ENCODE assay signal across 8 cellular contexts in the genomic region with DNA sequence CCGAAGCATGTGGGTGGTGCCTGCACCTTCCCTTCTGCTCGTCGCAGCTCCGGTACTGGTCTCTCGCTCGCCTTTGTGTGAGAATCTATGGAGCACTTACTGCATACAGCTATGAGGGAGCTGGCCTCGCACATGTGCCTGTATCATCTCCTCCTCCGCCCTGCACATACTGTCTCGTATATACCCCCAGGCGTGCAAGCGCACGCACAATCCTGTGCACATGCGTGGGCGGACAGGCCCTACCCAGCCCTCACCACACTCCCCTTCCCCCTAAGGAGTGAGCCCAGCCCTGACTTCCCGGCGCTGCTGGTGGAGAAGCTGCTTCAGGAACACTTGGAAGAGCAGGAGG. TPM values are rescaled to one million over a fixed set of nuclear protein-coding genes. Genes with fewer than 3 reads are reported as not detected.
DNase-seq lines count a peak whose midpoint lies in the region; ATAC-seq and TF ChIP-seq lines count a peak whose summit lies in the region.

No MANE protein-coding gene starts in this region.

- no peaks in the 10 kb centered on the region for H3K27me3 ChIP-seq in CD4-positive, alpha-beta T cell (ENCODE audit: control insufficient read depth, insufficient read depth, low read length)
- H3K27me3 ChIP-seq in IMR-90 (ENCODE audit: control insufficient read depth, insufficient read depth, low read length) (no peaks in the 10 kb centered on the region), dorsolateral prefrontal cortex (no peaks in the 10 kb centered on the region), osteoblast (ENCODE audit: insufficient read depth, low read length) (no peaks in the 10 kb centered on the region)

- H3K27ac ChIP-seq in CD4-positive, alpha-beta T cell (ENCODE audit: low read depth, low read length): no peak overlapping the region
- no peak overlapping the region for H3K27ac ChIP-seq in IMR-90 (ENCODE audit: insufficient read depth, low read length)
- peak overlapping the region in 41 of 59 donors; percentile 9 to 95 (median 67) for H3K27ac ChIP-seq in dorsolateral prefrontal cortex
- no peak overlapping the region for H3K27ac ChIP-seq in osteoblast (ENCODE audit: low read depth, low read length)

- intact Hi-C loops in CD4-positive, alpha-beta T cell (cut with DNase I, micrococcal nuclease): loop anchor here (1.0 to 2.0 kb wide), 3 partner anchors 49 to 249 kb away; no protein-coding TSS in a partner anchor
- intact Hi-C loops in IMR-90 (cut with micrococcal nuclease) (no loop called here), dorsolateral prefrontal cortex (cut with DNase I) (loop anchor here (5.0 kb wide), 1 partner anchor 49 kb away; no protein-coding TSS in a partner anchor)

- CTCF ChIA-PET in CD4-positive, alpha-beta T cell (lab: Charles Lee): interaction anchor here (1.8 kb wide), 1 partner anchor 9 kb away, joined by 9 read pairs; the partner anchor contains the start of gene PIK3R2
- CTCF ChIA-PET in IMR-90 (lab: Yijun Ruan, JAX): no interaction called here

- POLR2A ChIA-PET in CD4-positive, alpha-beta T cell (lab: Charles Lee): interaction anchor here (1.0 to 1.5 kb wide), 3 partner anchors 10 to 71 kb away, joined by 3 to 5 read pairs (median 3); no protein-coding TSS in a partner anchor
- POLR2A ChIA-PET in IMR-90 (lab: Charles Lee; ENCODE audit: unreplicated experiment): no interaction called here

- peak overlapping the region; percentile 67 for H3K4me2 ChIP-seq in IMR-90 (ENCODE audit: low read depth, low read length)
- H3K4me2 ChIP-seq in osteoblast (ENCODE audit: insufficient read depth, low read length): peak overlapping the region; percentile 88

- no peak overlapping the region for H3K9ac ChIP-seq in IMR-90 (ENCODE audit: low read depth, low read length)

- no peak overlapping the region for H3K4me3 ChIP-seq in IMR-90 (ENCODE audit: insufficient read depth, low read depth, low read length)
- peak overlapping the region in 56 of 59 donors; percentile 12 to 67 (median 50) for H3K4me3 ChIP-seq in dorsolateral prefrontal cortex
- H3K4me3 ChIP-seq in osteoblast (ENCODE audit: insufficient read depth, low read length): peak overlapping the region; percentile 56

- no peak overlapping the region for H3K23ac ChIP-seq in IMR-90 (ENCODE audit: low read depth, low read length)

- no peak overlapping the region for H3K18ac ChIP-seq in IMR-90 (ENCODE audit: low read depth, low read length)

- peaks cover 23% of the 10 kb centered on the region for H3K36me3 Mint-ChIP-seq in CD4-positive, alpha-beta T cell (ENCODE audit: low read depth)

- no peak overlapping the region for H4K5ac ChIP-seq in IMR-90 (ENCODE audit: low read depth, low read length)

- H3K9me3 ChIP-seq in CD4-positive, alpha-beta T cell (ENCODE audit: control insufficient read depth, low read length): no peaks in the 10 kb centered on the region
- no peaks in the 10 kb centered on the region for H3K9me3 ChIP-seq in IMR-90 (ENCODE audit: control insufficient read depth, insufficient read depth, low read length)
- H3K9me3 ChIP-seq in osteoblast (ENCODE audit: low read depth, low read length): no peaks in the 10 kb centered on the region

- H2BK20ac ChIP-seq in IMR-90 (ENCODE audit: low read depth, low read length): no peak overlapping the region

- no peak overlapping the region for H3K27ac Mint-ChIP-seq in CD4-positive, alpha-beta T cell

- peak overlapping the region; percentile 35; the same call in 1 of the 2 replicates for H2AK5ac ChIP-seq in IMR-90 (ENCODE audit: low read depth, low read length)

- H3K79me2 ChIP-seq in osteoblast (ENCODE audit: insufficient read depth, low read length): peaks cover 4% of the 10 kb centered on the region

- TF ChIP-seq RAD21 in IMR-90 (IDR thresholded peaks at IDR 0.05; ENCODE audit: low read length): no peak

- no peak overlapping the region for H2BK120ac ChIP-seq in IMR-90 (ENCODE audit: low read depth, low read length)

- H3K4me1 Mint-ChIP-seq in CD4-positive, alpha-beta T cell (ENCODE audit: low read depth): peaks cover 8% of the 10 kb centered on the region

- BruUV-seq in IMR-90 (replicated peaks; lab: Mats Ljungman, UMichigan): no TSS peak

- H3K9me3 Mint-ChIP-seq in CD4-positive, alpha-beta T cell: no peaks in the 10 kb centered on the region

- 94% methylated on average over 7 of the region's 16 CpGs; no CpG with 5 or more reads in 1 of the 2 experiments for WGBS in IMR-90 (ENCODE audit: extremely low coverage in 2 of 2, insufficient read length in 1 of 2), 2 experiments

- no peak overlapping the region for H3K56ac ChIP-seq in IMR-90 (ENCODE audit: extremely low read depth, insufficient read depth, low read length)

- H2BK15ac ChIP-seq in IMR-90 (ENCODE audit: low read depth, low read length): no peak overlapping the region

- H3K36me3 ChIP-seq in IMR-90 (ENCODE audit: control insufficient read depth, insufficient read depth, low read length) (peaks cover 38% of the 10 kb centered on the region), osteoblast (ENCODE audit: insufficient read depth, low read length) (peaks cover 33% of the 10 kb centered on the region)

- no peak overlapping the region for H2BK5ac ChIP-seq in IMR-90 (ENCODE audit: low read depth, low read length, poor library complexity, severe bottlenecking)

- no peaks in the 10 kb centered on the region for H3K27me3 Mint-ChIP-seq in CD4-positive, alpha-beta T cell

- peak; percentile 28 for TF ChIP-seq CTCF in CD4-positive, alpha-beta T cell (IDR thresholded peaks at IDR 0.05)
- no peak for TF ChIP-seq CTCF in IMR-90 (conservative IDR thresholded peaks at IDR 0.05; ENCODE audit: low read depth, low read length)
- peak in 13 of 56 donors; percentile 2 to 37 (median 14) for TF ChIP-seq CTCF in dorsolateral prefrontal cortex (IDR thresholded peaks at IDR 0.05 in 54 of 56, conservative IDR thresholded peaks at IDR 0.05 in 2 of 56; ENCODE audit: low read depth in 1 of 56, partially characterized antibody in 56 of 56)
- no peak for TF ChIP-seq CTCF in osteoblast (IDR thresholded peaks at IDR 0.05; ENCODE audit: extremely low read depth, low read depth, low read length)

- dilution Hi-C loops in IMR-90 (cut with HindIII; ENCODE audit: low sequenced_read_pairs, unreplicated experiment): no loop called here

- ATAC-seq in CD4-positive, alpha-beta T cell (ENCODE audit: poor library complexity): no peak
- ATAC-seq in IMR-90 (ENCODE audit: low read depth) (no peak; the same call in 1 of the 2 replicates), GM18870 (IDR thresholded peaks at IDR 0.05; ENCODE audit: unreplicated experiment) (no peak)

- H4K8ac ChIP-seq in IMR-90 (ENCODE audit: low read depth in 2 of 2, low read length in 2 of 2): peak overlapping the region in 1 of 2 experiments; percentile 83; a peak in 1 of 4 replicates

- no peak for DNase-seq in CD4-positive, alpha-beta T cell
- DNase-seq in IMR-90 (no peak), dorsolateral prefrontal cortex (peak in 1 of 10 donors; percentile 38), osteoblast (ENCODE audit: insufficient read length, low spot score, missing footprints) (no peak), mucosa of gallbladder (ENCODE audit: low spot score) (no peak), SIG-M5 (lab: John Stamatoyannopoulos, UW) (no peak), AML-193 (lab: John Stamatoyannopoulos, UW) (no peak)

- H3K4me1 ChIP-seq in IMR-90 (ENCODE audit: control insufficient read depth, insufficient read depth, low read length) (peaks cover 12% of the 10 kb centered on the region), osteoblast (ENCODE audit: insufficient read depth, low read length) (peaks cover 15% of the 10 kb centered on the region)

- no peak overlapping the region for H3K4me3 Mint-ChIP-seq in CD4-positive, alpha-beta T cell

- H3K14ac ChIP-seq in IMR-90 (replicated peaks; ENCODE audit: low read depth, low read length): no peak overlapping the region

- peaks cover 4% of the 10 kb centered on the region for H4K20me1 ChIP-seq in IMR-90 (ENCODE audit: insufficient read depth, low read length)
- peaks cover 4% of the 10 kb centered on the region for H4K20me1 ChIP-seq in osteoblast (ENCODE audit: insufficient read depth, low read length)

- peaks cover 6 to 25% of the 10 kb centered on the region in 2 experiments for H3K79me1 ChIP-seq in IMR-90 (ENCODE audit: low read depth in 1 of 2, low read length in 2 of 2)

- H3K9me1 ChIP-seq in IMR-90 (ENCODE audit: insufficient read depth, low read length): peaks cover 5% of the 10 kb centered on the region

- no peak for TF ChIP-seq POLR2A in IMR-90 (IDR thresholded peaks at IDR 0.05; ENCODE audit: low read depth, low read length)

- in situ Hi-C loops in IMR-90 (cut with MboI; ENCODE audit: low sequenced_read_pairs): no loop called here

- peak overlapping the region; percentile 5 for H2AK9ac ChIP-seq in IMR-90 (replicated peaks; ENCODE audit: low read depth, low read length, poor library complexity)

- no peak overlapping the region for H4K91ac ChIP-seq in IMR-90 (ENCODE audit: insufficient read depth, low read depth, low read length)

- H3K4ac ChIP-seq in IMR-90 (ENCODE audit: low read depth, low read length): no peak overlapping the region

- peak overlapping the region; percentile 73 for H2AFZ ChIP-seq in IMR-90 (replicated peaks; ENCODE audit: low read length, poor library complexity)
- peak overlapping the region; percentile 54 for H2AFZ ChIP-seq in osteoblast (ENCODE audit: low read length)

RNA-seq across cellular contexts. Expression of gene PIK3R2, which starts 8.7 kb away (rescaled TPM):
- 1 to 10 TPM; 4.6 to 5.6 TPM for total RNA-seq in CD4-positive, alpha-beta T cell
- 8.9 and 12.2 TPM in 2 replicates for total RNA-seq in IMR-90 (2012; rRNA removed)
- 25.1 and 27.7 TPM in 2 replicates for polyA plus RNA-seq in IMR-90 (2012; rRNA removed)
- polyA plus RNA-seq in IMR-90 (2012; cell fraction: cytosol; rRNA removed): 2.4 and 27.9 TPM in 2 replicates
- polyA plus RNA-seq in IMR-90 (2012; cell fraction: nucleus; rRNA removed; ENCODE audit: low replicate concordance): 33.3 and 53.0 TPM in 2 replicates
- 10 to 100 TPM; 32.9 to 92.3 (median 63.4) TPM for total RNA-seq in dorsolateral prefrontal cortex
- 25.7 and 28.0 TPM in 2 replicates for total RNA-seq in osteoblast
- total RNA-seq in mucosa of gallbladder: 74.2 TPM

RNA-seq across cellular contexts. Expression of gene IFI30, which starts 11.9 kb away (rescaled TPM):
- total RNA-seq in CD4-positive, alpha-beta T cell: 10 to 100 TPM; 10.6 to 10.7 TPM
- total RNA-seq in IMR-90 (2012; rRNA removed): 1.1 and 2.3 TPM in 2 replicates
- 2.3 and 4.0 TPM in 2 replicates for polyA plus RNA-seq in IMR-90 (2012; rRNA removed)
- polyA plus RNA-seq in IMR-90 (2012; cell fraction: cytosol; rRNA removed): 3.1 TPM in 1 of 2 replicates, not detected in the other
- polyA plus RNA-seq in IMR-90 (2012; cell fraction: nucleus; rRNA removed; ENCODE audit: low replicate concordance): 1.6 and 2.1 TPM in 2 replicates
- 10 to 100 TPM in 35 of 120 experiments, 1 to 10 TPM in 68, under 1 TPM in 9, not detected in 8; 0.30 to 75.4 (median 7.3) TPM for total RNA-seq in dorsolateral prefrontal cortex
- total RNA-seq in osteoblast: 110 and 126 TPM in 2 replicates
- total RNA-seq in mucosa of gallbladder: 44.7 TPM

RNA-seq across cellular contexts. Expression of gene MPV17L2, which starts 31.4 kb away (rescaled TPM):
- total RNA-seq in CD4-positive, alpha-beta T cell: 1 to 10 TPM; 2.8 to 3.9 TPM
- total RNA-seq in IMR-90 (2012; rRNA removed) (7.2 TPM in 2 replicates), dorsolateral prefrontal cortex (10 to 100 TPM in 12 of 120 experiments, 1 to 10 TPM in 108; 3.8 to 12.2 (median 7.5) TPM), osteoblast (8.3 and 9.4 TPM in 2 replicates), mucosa of gallbladder (9.3 TPM)
- 19.5 and 22.5 TPM in 2 replicates for polyA plus RNA-seq in IMR-90 (2012; rRNA removed)
- 17.4 and 27.3 TPM in 2 replicates for polyA plus RNA-seq in IMR-90 (2012; cell fraction: cytosol; rRNA removed)
- 3.9 and 10.3 TPM in 2 replicates for polyA plus RNA-seq in IMR-90 (2012; cell fraction: nucleus; rRNA removed; ENCODE audit: low replicate concordance)

RNA-seq across cellular contexts. Expression of gene RAB3A, which starts 42.2 kb away (rescaled TPM):
- total RNA-seq in CD4-positive, alpha-beta T cell: 10 to 100 TPM; 28.9 to 31.2 TPM
- total RNA-seq in IMR-90 (2012; rRNA removed): 2.8 and 3.0 TPM in 2 replicates
- polyA plus RNA-seq in IMR-90 (2012; rRNA removed): 13.4 and 13.6 TPM in 2 replicates
- 8.6 and 29.3 TPM in 2 replicates for polyA plus RNA-seq in IMR-90 (2012; cell fraction: cytosol; rRNA removed)
- polyA plus RNA-seq in IMR-90 (2012; cell fraction: nucleus; rRNA removed; ENCODE audit: low replicate concordance): 35.0 and 55.7 TPM in 2 replicates
- 100 to 1,000 TPM; 110 to 560 (median 402) TPM for total RNA-seq in dorsolateral prefrontal cortex
- total RNA-seq in osteoblast: 0.72 and 1.8 TPM in 2 replicates
- 5.5 TPM for total RNA-seq in mucosa of gallbladder

Comparison
In these comparisons a context has a peak if more than half of its experiments do, and no peak if none do; other contexts are left out.
1. H3K27ac ChIP-seq: peak in dorsolateral prefrontal cortex (41 of 59); none in CD4-positive, alpha-beta T cell (single experiment), IMR-90 (single experiment) and osteoblast (single experiment).